Comparison of ENCODE assay signal across 8 cellular contexts in the genomic region with DNA sequence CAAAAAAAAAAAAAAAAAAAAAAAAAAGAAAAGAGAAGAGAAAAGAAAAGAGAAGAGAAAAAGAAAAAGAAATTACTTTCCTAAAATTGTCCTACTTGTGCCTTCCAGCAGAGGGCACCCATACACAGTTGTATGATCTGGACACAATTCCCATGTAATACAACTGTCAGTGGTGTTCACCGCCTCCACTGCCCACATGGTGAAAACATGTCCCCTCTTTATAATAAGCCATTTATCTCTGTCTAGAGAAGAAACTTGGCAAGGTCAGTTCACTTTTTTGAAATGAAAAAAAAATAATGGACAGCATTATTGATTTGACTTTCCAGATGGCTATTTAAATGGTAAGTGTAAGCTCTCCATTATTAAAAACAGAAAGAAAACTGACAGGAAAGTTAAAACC.
DNase-seq lines count a peak whose midpoint lies in the region; ATAC-seq and TF ChIP-seq lines count a peak whose summit lies in the region.

No MANE protein-coding gene starts in this region.

- TF ChIP-seq CTCF in neural progenitor cell (IDR thresholded peaks at IDR 0.05): peak; percentile 72
- no peak for TF ChIP-seq CTCF in CD4-positive, alpha-beta T cell (IDR thresholded peaks at IDR 0.05)

- H3K27me3 ChIP-seq in SJSA1 (replicated peaks): no peaks in the 10 kb centered on the region
- no peaks in the 10 kb centered on the region for H3K27me3 ChIP-seq in neural progenitor cell
- no peaks in the 10 kb centered on the region for H3K27me3 ChIP-seq in CD4-positive, alpha-beta T cell (ENCODE audit: control insufficient read depth, insufficient read depth, low read length)

- peak; percentile 94 for ATAC-seq in GM21529 (IDR thresholded peaks at IDR 0.05; ENCODE audit: unreplicated experiment)
- no peak for ATAC-seq in CD4-positive, alpha-beta T cell (ENCODE audit: poor library complexity)

- no peak overlapping the region for H3K27ac ChIP-seq in SJSA1
- no peak overlapping the region for H3K27ac ChIP-seq in neural progenitor cell
- no peak overlapping the region for H3K27ac ChIP-seq in CD4-positive, alpha-beta T cell (ENCODE audit: low read depth, low read length)

- intact Hi-C loops in activated naive CD4-positive, alpha-beta T cell treated with anti-CD3 and anti-CD28 coated beads for 36 hours (cut with micrococcal nuclease): loop anchor here (5.0 to 10.0 kb wide), 2 partner anchors 613 to 830 kb away; no protein-coding TSS in a partner anchor
- intact Hi-C loops in CD4-positive, alpha-beta T cell (cut with DNase I, micrococcal nuclease): no loop called here

- no peak overlapping the region for H3K4me3 Mint-ChIP-seq in activated naive CD4-positive, alpha-beta T cell treated with anti-CD3 and anti-CD28 coated beads for 36 hours
- no peak overlapping the region for H3K4me3 Mint-ChIP-seq in neural progenitor cell
- no peak overlapping the region for H3K4me3 Mint-ChIP-seq in CD4-positive, alpha-beta T cell

- H3K4me2 ChIP-seq in neural progenitor cell: peak overlapping the region; percentile 28

- no peaks in the 10 kb centered on the region for H3K36me3 Mint-ChIP-seq in activated naive CD4-positive, alpha-beta T cell treated with anti-CD3 and anti-CD28 coated beads for 36 hours (ENCODE audit: low read depth)
- no peaks in the 10 kb centered on the region for H3K36me3 Mint-ChIP-seq in neural progenitor cell
- H3K36me3 Mint-ChIP-seq in CD4-positive, alpha-beta T cell (ENCODE audit: low read depth): no peaks in the 10 kb centered on the region

- H3K4me1 Mint-ChIP-seq in activated naive CD4-positive, alpha-beta T cell treated with anti-CD3 and anti-CD28 coated beads for 36 hours (ENCODE audit: low read depth): no peaks in the 10 kb centered on the region
- H3K4me1 Mint-ChIP-seq in neural progenitor cell: peaks cover 5% of the 10 kb centered on the region
- no peaks in the 10 kb centered on the region for H3K4me1 Mint-ChIP-seq in CD4-positive, alpha-beta T cell (ENCODE audit: low read depth)

- no peaks in the 10 kb centered on the region for H3K9me3 Mint-ChIP-seq in activated naive CD4-positive, alpha-beta T cell treated with anti-CD3 and anti-CD28 coated beads for 36 hours
- no peaks in the 10 kb centered on the region for H3K9me3 Mint-ChIP-seq in neural progenitor cell
- H3K9me3 Mint-ChIP-seq in CD4-positive, alpha-beta T cell: no peaks in the 10 kb centered on the region

- H3K4me3 ChIP-seq in SJSA1: no peak overlapping the region
- H3K4me3 ChIP-seq in neural progenitor cell: no peak overlapping the region

- no peaks in the 10 kb centered on the region for H3F3A ChIP-seq in neural progenitor cell (ENCODE audit: low read depth)

- H2AFZ ChIP-seq in neural progenitor cell (replicated peaks): no peak overlapping the region

- H3K79me2 ChIP-seq in neural progenitor cell (ENCODE audit: low read depth): no peaks in the 10 kb centered on the region

- peak; percentile 26 for DNase-seq in activated naive CD4-positive, alpha-beta T cell treated with anti-CD3 and anti-CD28 coated beads for 36 hours
- DNase-seq in activated naive CD4-positive, alpha-beta T cell treated with anti-CD3 and anti-CD28 coated beads, Interleukin-2, amount 50 U/mL, for 16 hours: no peak
- DNase-seq in HuH-7.5 (ENCODE audit: low spot score) (peak; percentile 17), SJSA1 (ENCODE audit: low read depth in 1 of 2, low spot score in 2 of 2) (peak; percentile 14 to 34), fibroblast of gingiva (ENCODE audit: low read depth) (peak; percentile 15), neural progenitor cell (ENCODE audit: low spot score) (peak; percentile 58)
- DNase-seq in CD4-positive, alpha-beta T cell: no peak

- POLR2A ChIA-PET in CD4-positive, alpha-beta T cell (lab: Charles Lee): no interaction called here

- H3K36me3 ChIP-seq in SJSA1 (no peaks in the 10 kb centered on the region), neural progenitor cell (no peaks in the 10 kb centered on the region)

- H3K9ac ChIP-seq in neural progenitor cell: no peak overlapping the region

- CTCF ChIA-PET in activated naive CD4-positive, alpha-beta T cell treated with anti-CD3 and anti-CD28 coated beads for 36 hours (lab: Charles Lee): interaction anchor here (0.6 to 1.0 kb wide), 6 partner anchors 16 to 1782 kb away, joined by 3 to 9 read pairs (median 4); no protein-coding TSS in a partner anchor
- CTCF ChIA-PET in CD4-positive, alpha-beta T cell (lab: Charles Lee): interaction anchor here (0.7 to 1.0 kb wide), 2 partner anchors 11 to 141 kb away, joined by 3 to 4 read pairs; no protein-coding TSS in a partner anchor

- H4K20me1 ChIP-seq in neural progenitor cell (ENCODE audit: low read depth): no peaks in the 10 kb centered on the region

- no peak overlapping the region for H3K27ac Mint-ChIP-seq in activated naive CD4-positive, alpha-beta T cell treated with anti-CD3 and anti-CD28 coated beads for 36 hours
- no peak overlapping the region for H3K27ac Mint-ChIP-seq in neural progenitor cell
- H3K27ac Mint-ChIP-seq in CD4-positive, alpha-beta T cell: no peak overlapping the region

- H3K4me1 ChIP-seq in SJSA1 (replicated peaks) (no peaks in the 10 kb centered on the region), neural progenitor cell (peaks cover 11% of the 10 kb centered on the region)

- no peaks in the 10 kb centered on the region for H3K9me3 ChIP-seq in SJSA1 (replicated peaks)
- no peaks in the 10 kb centered on the region for H3K9me3 ChIP-seq in neural progenitor cell (ENCODE audit: low read depth)
- H3K9me3 ChIP-seq in CD4-positive, alpha-beta T cell (ENCODE audit: control insufficient read depth, low read length): no peaks in the 10 kb centered on the region

- H3K27me3 Mint-ChIP-seq in activated naive CD4-positive, alpha-beta T cell treated with anti-CD3 and anti-CD28 coated beads for 36 hours (ENCODE audit: low read depth): no peaks in the 10 kb centered on the region
- H3K27me3 Mint-ChIP-seq in neural progenitor cell (ENCODE audit: insufficient read depth, low read depth): no peaks in the 10 kb centered on the region
- H3K27me3 Mint-ChIP-seq in CD4-positive, alpha-beta T cell: no peaks in the 10 kb centered on the region

Comparison
In these comparisons a context has a peak if more than half of its experiments do, and no peak if none do; other contexts are left out.
1. DNase-seq: peak in activated naive CD4-positive, alpha-beta T cell treated with anti-CD3 and anti-CD28 coated beads for 36 hours (single experiment), HuH-7.5 (single experiment), SJSA1 (2 of 2), fibroblast of gingiva (single experiment) and neural progenitor cell (single experiment); none in activated naive CD4-positive, alpha-beta T cell treated with anti-CD3 and anti-CD28 coated beads, Interleukin-2, amount 50 U/mL, for 16 hours (single experiment) and CD4-positive, alpha-beta T cell (0 of 10).